In genomic region chr10:12707461-12708185, GRCh38 we compare ENCODE assay signal across 8 cellular contexts.
DNase-seq lines count a peak whose midpoint lies in the region; ATAC-seq and TF ChIP-seq lines count a peak whose summit lies in the region.

No MANE protein-coding gene starts in this region.

- TF ChIP-seq CTCF in nephron (IDR thresholded peaks at IDR 0.05; ENCODE audit: unreplicated experiment in 3 of 3), result peak; percentile 53 to 59 (median 57)

- peak overlapping the region; percentile 87 for H3K27ac ChIP-seq in epithelial cell of prostate

- DNase-seq in DMS53 treated with DMSO at 0.1 percent for 48 hours (lab: John Stamatoyannopoulos, UW; ENCODE audit: unreplicated experiment), result peak; percentile 10
- peak; percentile 72 for DNase-seq in HS-27A (ENCODE audit: low read depth)
- peak; percentile 100 for DNase-seq in T1000 (lab: John Stamatoyannopoulos, UW)
- DNase-seq in epithelial cell of prostate (ENCODE audit: low read depth, low spot score), result no peak
- no peak for DNase-seq in CD1c-positive myeloid dendritic cell (ENCODE audit: extremely low spot score)

- no peak for ATAC-seq in GM19467 (IDR thresholded peaks at IDR 0.05; ENCODE audit: unreplicated experiment)
- ATAC-seq in HG03039 (IDR thresholded peaks at IDR 0.05; ENCODE audit: unreplicated experiment), result no peak

- H3K4me1 Mint-ChIP-seq in nephron, result peaks cover 46% of the 10 kb centered on the region

- no peaks in the 10 kb centered on the region for H3K27me3 Mint-ChIP-seq in nephron (ENCODE audit: low read depth)

- no peaks in the 10 kb centered on the region for H3K9me3 Mint-ChIP-seq in nephron

- H3K36me3 Mint-ChIP-seq in nephron (ENCODE audit: low read depth), result no peaks in the 10 kb centered on the region

- peak overlapping the region in 1 of 3 experiments; percentile 43 for H3K4me3 Mint-ChIP-seq in nephron

- H3K27ac Mint-ChIP-seq in nephron, result peak overlapping the region; percentile 65 to 95 (median 88)

Comparison
In these comparisons a context has a peak if more than half of its experiments do, and no peak if none do; other contexts are left out.
1. DNase-seq: peak in DMS53 treated with DMSO at 0.1 percent for 48 hours (single experiment), HS-27A (single experiment) and T1000 (single experiment); none in epithelial cell of prostate (single experiment) and CD1c-positive myeloid dendritic cell (single experiment).